Comparison of ENCODE assay signal across 24 cellular contexts in genomic region chr2:212180684-212181083, GRCh38.
DNase-seq lines count a peak whose midpoint lies in the region; ATAC-seq and TF ChIP-seq lines count a peak whose summit lies in the region.
"Had no signal": no experiment of that assay in that cellular context is flagged by ENCODE, and none has a peak within 500 bp of the region (broad histone marks: within the 10 kb centered on the region; RNA-seq: fewer than 3 reads in every experiment).

No MANE protein-coding gene starts in this region.

- TF ChIP-seq CTCF in HEK293 (tag by site-specific recombination; IDR thresholded peaks at IDR 0.05): no peak

- no peaks in the 10 kb centered on the region for H3K36me3 ChIP-seq in HEK293 (ENCODE audit: control insufficient read depth in 2 of 2, insufficient read depth in 1 of 2, low read length in 2 of 2)
- H3K36me3 ChIP-seq: BE2C, BLaER1 had no signal

- H3K36me3 Mint-ChIP-seq in stimulated activated naive B cell treated with anti-CD40 and anti-IgM and Interleukin-4, amounts not matched to agents 10 μg/mL and 1 μg/mL and 100 μg/mL, for 72 hours: no peaks in the 10 kb centered on the region
- H3K36me3 Mint-ChIP-seq: CD14-positive monocyte; CD4-positive, alpha-beta memory T cell; CD4-positive, CD25-positive, alpha-beta regulatory T cell; CD8-positive, alpha-beta memory T cell had no signal

- H3K27me3 Mint-ChIP-seq in stimulated activated naive B cell treated with anti-CD40 and anti-IgM and Interleukin-4, amounts not matched to agents 10 μg/mL and 1 μg/mL and 100 μg/mL, for 72 hours: no peaks in the 10 kb centered on the region
- H3K27me3 Mint-ChIP-seq: CD4-positive, alpha-beta memory T cell; CD4-positive, CD25-positive, alpha-beta regulatory T cell; CD8-positive, alpha-beta memory T cell had no signal

- no peak overlapping the region for H3K4me3 ChIP-seq in HEK293 (ENCODE audit: low read depth, low read length)
- H3K4me3 ChIP-seq: BLaER1, GM12878 had no signal

- H3K9me3 ChIP-seq in HEK293 (ENCODE audit: control insufficient read depth, insufficient read depth, low read depth, low read length): no peaks in the 10 kb centered on the region
- H3K9me3 ChIP-seq: BE2C, BLaER1 had no signal

- ATAC-seq in stimulated activated naive B cell treated with anti-CD40 and anti-IgM and Interleukin-4, amounts not matched to agents 10 μg/mL and 1 μg/mL and 100 μg/mL, for 72 hours (replicated peaks): no peak
- ATAC-seq: GM12878 had no signal

- H3K4me1 ChIP-seq in HEK293 (ENCODE audit: control insufficient read depth, insufficient read depth, low read length): peaks cover 15% of the 10 kb centered on the region
- H3K4me1 ChIP-seq: BLaER1 had no signal

- no peak overlapping the region for H3K27ac Mint-ChIP-seq in stimulated activated naive B cell treated with anti-CD40 and anti-IgM and Interleukin-4, amounts not matched to agents 10 μg/mL and 1 μg/mL and 100 μg/mL, for 72 hours
- H3K27ac Mint-ChIP-seq: CD14-positive monocyte; CD4-positive, alpha-beta memory T cell; CD4-positive, CD25-positive, alpha-beta regulatory T cell; CD8-positive, alpha-beta memory T cell had no signal

- no peak overlapping the region for H3K4me3 Mint-ChIP-seq in stimulated activated naive B cell treated with anti-CD40 and anti-IgM and Interleukin-4, amounts not matched to agents 10 μg/mL and 1 μg/mL and 100 μg/mL, for 72 hours
- H3K4me3 Mint-ChIP-seq: CD14-positive monocyte; CD4-positive, alpha-beta memory T cell; CD4-positive, CD25-positive, alpha-beta regulatory T cell; CD8-positive, alpha-beta memory T cell had no signal

- H3K27ac ChIP-seq in HEK293 (ENCODE audit: extremely low read depth, low read depth, low read length): no peak overlapping the region
- H3K27ac ChIP-seq: BLaER1 had no signal

- DNase-seq in NCI-H69 (lab: John Stamatoyannopoulos, UW): peak; percentile 73
- DNase-seq in NCI-H82 treated with DMSO at 0.1 percent for 48 hours (lab: John Stamatoyannopoulos, UW; ENCODE audit: unreplicated experiment): peak; percentile 25
- DNase-seq in NCI-H1417 (lab: John Stamatoyannopoulos, UW): no peak
- no peak for DNase-seq in stimulated activated CD4-positive, alpha-beta T cell treated with anti-CD3 and anti-CD28 coated beads, Interleukin-2, amount 100 ng/mL, for 48 hours
- no peak for DNase-seq in stimulated activated naive B cell treated with anti-CD40 and anti-IgM and Interleukin-4, amounts not matched to agents 10 μg/mL and 1 μg/mL and 100 μg/mL, for 72 hours
- DNase-seq: 8988T; ACHN; BE2C; C1 segment of cervical spinal cord; CD4-positive, alpha-beta memory T cell; CD4-positive, CD25-positive, alpha-beta regulatory T cell; CD8-positive, alpha-beta memory T cell; COR-L47; DMS 273 treated with DMSO at 0.1 percent for 48 hours; DMS153; DMS53; DMS79; DND-41; EL; GDM1 had no signal

- POLR2A ChIA-PET in HEK293 (lab: Yijun Ruan, JAX): no interaction called here

- H3K4me1 Mint-ChIP-seq in stimulated activated naive B cell treated with anti-CD40 and anti-IgM and Interleukin-4, amounts not matched to agents 10 μg/mL and 1 μg/mL and 100 μg/mL, for 72 hours: no peaks in the 10 kb centered on the region
- H3K4me1 Mint-ChIP-seq: CD14-positive monocyte; CD4-positive, alpha-beta memory T cell; CD4-positive, CD25-positive, alpha-beta regulatory T cell; CD8-positive, alpha-beta memory T cell had no signal

- no peaks in the 10 kb centered on the region for H3K9me3 Mint-ChIP-seq in stimulated activated naive B cell treated with anti-CD40 and anti-IgM and Interleukin-4, amounts not matched to agents 10 μg/mL and 1 μg/mL and 100 μg/mL, for 72 hours
- H3K9me3 Mint-ChIP-seq: CD14-positive monocyte; CD4-positive, CD25-positive, alpha-beta regulatory T cell had no signal

- CTCF ChIA-PET in HEK293 (lab: Yijun Ruan, JAX): no interaction called here

TF ChIP-seq in HEK293, 187 proteins besides CTCF, POLR2A, EP300 and RAD21:
- TF ChIP-seq PRDM6 (tag by site-specific recombination; IDR thresholded peaks at IDR 0.05) (0 out of 2 replicates have a peak, but pooled peaks have one; percentile 29), WT1 (tag by site-specific recombination; IDR thresholded peaks at IDR 0.05) (peak; percentile 81), ZNF362 (tag by site-specific recombination; IDR thresholded peaks at IDR 0.05) (no peak), PRDM4 (tag by site-specific recombination; IDR thresholded peaks at IDR 0.05) (no peak), OSR2 (tag by site-specific recombination; IDR thresholded peaks at IDR 0.05) (peak; percentile 68; the same call in 1 of the 2 replicates), ZNF623 (tag by site-specific recombination; IDR thresholded peaks at IDR 0.05) (no peak), ZNF146 (tag by site-specific recombination; IDR thresholded peaks at IDR 0.05) (no peak), ZNF394 (tag by site-specific recombination; IDR thresholded peaks at IDR 0.05; ENCODE audit: borderline replicate concordance) (no peak), PATZ1 (tag by site-specific recombination; IDR thresholded peaks at IDR 0.05) (no peak), ZNF175 (tag by site-specific recombination; IDR thresholded peaks at IDR 0.05) (no peak), SP2 (tag by site-specific recombination; IDR thresholded peaks at IDR 0.05) (no peak), KLF9 (tag by site-specific recombination; IDR thresholded peaks at IDR 0.05; ENCODE audit: low read depth) (no peak), AEBP2 (tag by site-specific recombination; IDR thresholded peaks at IDR 0.05; ENCODE audit: borderline replicate concordance) (no peak)

Comparison
In these comparisons a context has a peak if more than half of its experiments do, and no peak if none do; other contexts are left out.
1. DNase-seq: peak in NCI-H69 (single experiment) and NCI-H82 treated with DMSO at 0.1 percent for 48 hours (single experiment); none in NCI-H1417 (0 of 3), stimulated activated CD4-positive, alpha-beta T cell treated with anti-CD3 and anti-CD28 coated beads, Interleukin-2, amount 100 ng/mL, for 48 hours (0 of 2) and stimulated activated naive B cell treated with anti-CD40 and anti-IgM and Interleukin-4, amounts not matched to agents 10 μg/mL and 1 μg/mL and 100 μg/mL, for 72 hours (single experiment).